Comparison of ENCODE assay signal across 1 cellular context in genomic region chr7:13050703-13051102, GRCh38.
TF ChIP-seq lines count a peak whose summit lies in the region.

No MANE protein-coding gene starts in this region.

TF ChIP-seq in K562, 482 proteins besides CTCF, POLR2A, EP300 and RAD21 (continued from another document and continues in another):
- TF ChIP-seq GATAD2A (IDR thresholded peaks at IDR 0.05) (0 out of 2 replicates have a peak, but pooled peaks have one; percentile 15), ZBTB11 (CRISPR knock-in tag; IDR thresholded peaks at IDR 0.05) (no peak), YBX1 (IDR thresholded peaks at IDR 0.05) (no peak), ZNF384 (IDR thresholded peaks at IDR 0.05; ENCODE audit: low read depth, low read length) (no peak), TEAD4 (IDR thresholded peaks at IDR 0.05; ENCODE audit: low read length) (no peak), TEAD4 (CRISPR knock-in tag; IDR thresholded peaks at IDR 0.05; ENCODE audit: borderline replicate concordance) (no peak), FOSL1 (tag; conservative IDR thresholded peaks at IDR 0.05) (peak; percentile 79), ZBTB9 (CRISPR knock-in tag; IDR thresholded peaks at IDR 0.05) (no peak), MCM2 (IDR thresholded peaks at IDR 0.05; ENCODE audit: low read depth) (no peak), RREB1 (CRISPR knock-in tag; IDR thresholded peaks at IDR 0.05) (no peak), KAT8 (IDR thresholded peaks at IDR 0.05; ENCODE audit: low read depth) (no peak), TAF15 (IDR thresholded peaks at IDR 0.05; ENCODE audit: low read depth, low read length) (no peak), ZNF609 (CRISPR knock-in tag; IDR thresholded peaks at IDR 0.05; ENCODE audit: borderline replicate concordance) (no peak), ZNF133 (CRISPR knock-in tag; IDR thresholded peaks at IDR 0.05) (no peak), FOXJ2 (tag; IDR thresholded peaks at IDR 0.05) (peak; percentile 42; the same call in 1 of the 2 replicates), CC2D1A (IDR thresholded peaks at IDR 0.05) (no peak), ZNF561 (CRISPR knock-in tag; conservative IDR thresholded peaks at IDR 0.05) (no peak), NFE2L1 (tag; IDR thresholded peaks at IDR 0.05; ENCODE audit: borderline replicate concordance, low read depth) (peak; percentile 87), DMBX1 (CRISPR knock-in tag; IDR thresholded peaks at IDR 0.05; ENCODE audit: borderline replicate concordance) (no peak), ZZZ3 (IDR thresholded peaks at IDR 0.05) (no peak), HMGN3 (IDR thresholded peaks at IDR 0.05; ENCODE audit: borderline replicate concordance, extremely low read depth, insufficient read length, low read depth, low read length) (no peak), TBL1XR1 (IDR thresholded peaks at IDR 0.05; ENCODE audit: low read length in 2 of 2) (no peak; a peak in 1 of 4 replicates), TCF15 (CRISPR knock-in tag; IDR thresholded peaks at IDR 0.05) (no peak), TEAD2 (tag; IDR thresholded peaks at IDR 0.05) (no peak), SRSF3 (IDR thresholded peaks at IDR 0.05; ENCODE audit: insufficient read depth, low read length) (no peak), E4F1 (CRISPR knock-in tag; IDR thresholded peaks at IDR 0.05; ENCODE audit: borderline replicate concordance) (no peak), SRSF7 (optimal IDR thresholded peaks at IDR 0.05; ENCODE audit: low read depth, low read length) (no peak), BDP1 (IDR thresholded peaks at IDR 0.05; ENCODE audit: insufficient read depth, insufficient read length) (no peak), TFAM (CRISPR knock-in tag; conservative IDR thresholded peaks at IDR 0.05) (no peak), RBM34 (IDR thresholded peaks at IDR 0.05; ENCODE audit: borderline replicate concordance, insufficient read depth, low read length) (no peak), FOXA3 (CRISPR knock-in tag; conservative IDR thresholded peaks at IDR 0.05 in 1 of 2, IDR thresholded peaks at IDR 0.05 in 1 of 2) (no peak), SMARCA4 (IDR thresholded peaks at IDR 0.05) (peak; percentile 61; the same call in 1 of the 2 replicates), ATF3 (IDR thresholded peaks at IDR 0.05) (peak; percentile 27), ATF3 (CRISPR knock-in tag; conservative IDR thresholded peaks at IDR 0.05) (no peak), CHAMP1 (IDR thresholded peaks at IDR 0.05) (peak; percentile 77), ZNF316 (IDR thresholded peaks at IDR 0.05) (peak; percentile 98), MAFG (tag; conservative IDR thresholded peaks at IDR 0.05) (peak; percentile 97), RBM25 (IDR thresholded peaks at IDR 0.05; ENCODE audit: low read depth, low read length, severe bottlenecking) (no peak), KAT7 (CRISPR knock-in tag; IDR thresholded peaks at IDR 0.05; ENCODE audit: borderline replicate concordance) (no peak), ESRRB (CRISPR knock-in tag; IDR thresholded peaks at IDR 0.05; ENCODE audit: borderline replicate concordance) (no peak)
